9 cellular contexts compared by ENCODE assay signal in genomic region chr11:65851083-65851579, GRCh38. TPM values are rescaled to one million over a fixed set of nuclear protein-coding genes. Genes with fewer than 3 reads are reported as not detected.
DNase-seq lines count a peak whose midpoint lies in the region; ATAC-seq and TF ChIP-seq lines count a peak whose summit lies in the region.
"Had no signal": no experiment of that assay in that cellular context is flagged by ENCODE, and none has a peak within 500 bp of the region (broad histone marks: within the 10 kb centered on the region; RNA-seq: fewer than 3 reads in every experiment).

No MANE protein-coding gene starts in this region.

- peaks cover 3% of the 10 kb centered on the region for H3K4me1 ChIP-seq in OCI-LY7 (ENCODE audit: insufficient read depth, low read length, poor library complexity, severe bottlenecking)
- H3K4me1 ChIP-seq in endodermal cell (ENCODE audit: control insufficient read depth, insufficient read depth, low read length): no peaks in the 10 kb centered on the region
- H3K4me1 ChIP-seq in smooth muscle cell (ENCODE audit: low read depth): peaks cover 5% of the 10 kb centered on the region

- H3F3A ChIP-seq in smooth muscle cell (ENCODE audit: low read depth): peaks cover 29% of the 10 kb centered on the region

- intact Hi-C loops in OCI-LY7 (cut with micrococcal nuclease; ENCODE audit: unreplicated experiment): no loop called here

- 95 to 97% methylated on average over 10 to 14 of the region's 14 CpGs for WGBS in endodermal cell (ENCODE audit: insufficient coverage in 1 of 2, insufficient read length in 1 of 2), 2 experiments
- 93% methylated on average over 14 of the region's 14 CpGs for WGBS in smooth muscle cell (ENCODE audit: low lambda C conversion rate)

- H3K27ac ChIP-seq in OCI-LY7 (ENCODE audit: low read depth, low read length, poor library complexity, severe bottlenecking) (no peak overlapping the region), endodermal cell (ENCODE audit: low read depth, low read length) (no peak overlapping the region), smooth muscle cell (ENCODE audit: low read depth) (no peak overlapping the region)

- H3K27me3 ChIP-seq in endodermal cell (ENCODE audit: control insufficient read depth, insufficient read depth, low read length, poor library complexity, severe bottlenecking) (no peaks in the 10 kb centered on the region), smooth muscle cell (ENCODE audit: low read depth) (no peaks in the 10 kb centered on the region)

- H3K4me1 Mint-ChIP-seq in activated CD4-positive, alpha-beta T cell treated with anti-CD3 and anti-CD28 coated beads, Interleukin-2, amount 10 ng/mL, durations not matched to agents 7 days and 5 days: peaks cover 26% of the 10 kb centered on the region
- peaks cover 1% of the 10 kb centered on the region for H3K4me1 Mint-ChIP-seq in endodermal cell

- peaks cover 21% of the 10 kb centered on the region for H3K79me2 ChIP-seq in OCI-LY7 (ENCODE audit: insufficient read depth, low read depth, low read length)
- H3K79me2 ChIP-seq in smooth muscle cell (ENCODE audit: low read depth): peaks cover 34% of the 10 kb centered on the region

- H3K36me3 Mint-ChIP-seq in activated CD4-positive, alpha-beta T cell treated with anti-CD3 and anti-CD28 coated beads, Interleukin-2, amount 10 ng/mL, durations not matched to agents 7 days and 5 days (ENCODE audit: low read depth): peaks cover 51% of the 10 kb centered on the region
- peaks cover 48% of the 10 kb centered on the region for H3K36me3 Mint-ChIP-seq in endodermal cell (ENCODE audit: low read depth)

- DNase-seq in activated CD4-positive, alpha-beta T cell treated with anti-CD3 and anti-CD28 coated beads, Interleukin-2, amount 10 ng/mL, durations not matched to agents 7 days and 5 days: no peak
- DNase-seq in activated CD4-positive, alpha-beta T cell treated with anti-CD3 and anti-CD28 coated beads, Interleukin-2, amount 50 U/mL, for 4 hours: no peak
- no peak for DNase-seq in OCI-LY7 (ENCODE audit: low spot score)
- peak; percentile 94 for DNase-seq in endodermal cell
- DNase-seq in smooth muscle cell (lab: John Stamatoyannopoulos, UW; ENCODE audit: unreplicated experiment): no peak
- no peak for DNase-seq in GM03348 (ENCODE audit: low spot score)
- DNase-seq: NCI-H2081 treated with DMSO at 0.1 percent for 48 hours had no signal

- no peaks in the 10 kb centered on the region for H3K27me3 Mint-ChIP-seq in activated CD4-positive, alpha-beta T cell treated with anti-CD3 and anti-CD28 coated beads, Interleukin-2, amount 10 ng/mL, durations not matched to agents 7 days and 5 days
- peaks cover 12% of the 10 kb centered on the region for H3K27me3 Mint-ChIP-seq in endodermal cell (ENCODE audit: insufficient read depth)

- H3K4me2 ChIP-seq in OCI-LY7 (ENCODE audit: low read length): no peak overlapping the region
- no peak overlapping the region for H3K4me2 ChIP-seq in smooth muscle cell

- H3K36me3 ChIP-seq in OCI-LY7 (ENCODE audit: insufficient read depth, low read length) (peaks cover 55% of the 10 kb centered on the region), endodermal cell (ENCODE audit: control insufficient read depth, insufficient read depth, low read length) (peaks cover 52% of the 10 kb centered on the region), smooth muscle cell (ENCODE audit: low read depth) (peaks cover 10% of the 10 kb centered on the region)

- H3K9me3 ChIP-seq in OCI-LY7 (ENCODE audit: low read length): peaks cover 7% of the 10 kb centered on the region; the same call in 1 of the 2 replicates
- peaks cover 7% of the 10 kb centered on the region for H3K9me3 ChIP-seq in endodermal cell (ENCODE audit: control insufficient read depth, low read length)
- H3K9me3 ChIP-seq in smooth muscle cell (replicated peaks; ENCODE audit: low read depth): no peaks in the 10 kb centered on the region

- no peak overlapping the region for H3K4me3 Mint-ChIP-seq in activated CD4-positive, alpha-beta T cell treated with anti-CD3 and anti-CD28 coated beads, Interleukin-2, amount 10 ng/mL, durations not matched to agents 7 days and 5 days
- H3K4me3 Mint-ChIP-seq in endodermal cell: no peak overlapping the region

- POLR2A ChIA-PET in activated CD4-positive, alpha-beta T cell treated with anti-CD3 and anti-CD28 coated beads, Interleukin-2, amount 10 ng/mL, durations not matched to agents 7 days and 5 days (lab: Charles Lee): no interaction called here
- POLR2A ChIA-PET in OCI-LY7 (lab: Charles Lee): no interaction called here

- H4K20me1 ChIP-seq in OCI-LY7 (ENCODE audit: insufficient read depth, low read length) (peaks cover 9% of the 10 kb centered on the region), smooth muscle cell (ENCODE audit: low read depth) (peaks cover 56% of the 10 kb centered on the region)

- CTCF ChIA-PET in activated CD4-positive, alpha-beta T cell treated with anti-CD3 and anti-CD28 coated beads, Interleukin-2, amount 10 ng/mL, durations not matched to agents 7 days and 5 days (lab: Charles Lee): interaction anchor here (0.6 to 5.8 kb wide), 11 partner anchors 9 to 139 kb away, joined by 3 to 50 read pairs (median 7); partner anchors contain the start of genes CCDC85B, CFL1, FIBP and KAT5
- CTCF ChIA-PET in OCI-LY7 (lab: Charles Lee; ENCODE audit: unreplicated experiment): no interaction called here

- peak overlapping the region; percentile 55 for H3K27ac Mint-ChIP-seq in activated CD4-positive, alpha-beta T cell treated with anti-CD3 and anti-CD28 coated beads, Interleukin-2, amount 10 ng/mL, durations not matched to agents 7 days and 5 days
- H3K27ac Mint-ChIP-seq in endodermal cell: no peak overlapping the region

- no peak overlapping the region for H3K4me3 ChIP-seq in OCI-LY7 (ENCODE audit: low read depth, low read length, poor library complexity, severe bottlenecking)
- H3K4me3 ChIP-seq in endodermal cell (ENCODE audit: low read length): no peak overlapping the region
- H3K4me3 ChIP-seq in smooth muscle cell: no peak overlapping the region

- no TSS peak for BruUV-seq in OCI-LY7 (replicated peaks; lab: Mats Ljungman, UMichigan)

- H2AFZ ChIP-seq in OCI-LY7 (ENCODE audit: low read length): no peak overlapping the region
- H2AFZ ChIP-seq in smooth muscle cell (ENCODE audit: low read depth): no peak overlapping the region

- TF ChIP-seq CTCF in OCI-LY7 (conservative IDR thresholded peaks at IDR 0.05; ENCODE audit: low read length) (peak; percentile 78), endodermal cell (conservative IDR thresholded peaks at IDR 0.05) (peak; percentile 83), smooth muscle cell (IDR thresholded peaks at IDR 0.05; ENCODE audit: borderline replicate concordance, insufficient read depth, poor library complexity, severe bottlenecking) (peak; percentile 51)

- no peaks in the 10 kb centered on the region for H3K9me2 ChIP-seq in OCI-LY7 (ENCODE audit: insufficient read depth, low read length)

- no peaks in the 10 kb centered on the region for H3K9me3 Mint-ChIP-seq in activated CD4-positive, alpha-beta T cell treated with anti-CD3 and anti-CD28 coated beads, Interleukin-2, amount 10 ng/mL, durations not matched to agents 7 days and 5 days
- H3K9me3 Mint-ChIP-seq in endodermal cell: no peaks in the 10 kb centered on the region

- H3K9ac ChIP-seq in endodermal cell (ENCODE audit: extremely low read depth, low read length, poor library complexity, severe bottlenecking) (no peak overlapping the region), smooth muscle cell (ENCODE audit: low read depth) (no peak overlapping the region)

- no peak for ATAC-seq in GM18498 (IDR thresholded peaks at IDR 0.05; ENCODE audit: unreplicated experiment)
- ATAC-seq in GM21723 (IDR thresholded peaks at IDR 0.05; ENCODE audit: unreplicated experiment): no peak

RNA-seq across cellular contexts. Expression of gene CFL1, which starts 6.8 kb away (rescaled TPM):
- 1,000 to 10,000 TPM; 1,543 to 1,707 TPM for total RNA-seq in activated CD4-positive, alpha-beta T cell treated with anti-CD3 and anti-CD28 coated beads, Interleukin-2, amount 10 ng/mL, durations not matched to agents 7 days and 5 days
- total RNA-seq in OCI-LY7 (2014; rRNA removed; shearing (Covaris generic)): 1,019 and 1,146 TPM in 2 replicates
- total RNA-seq in OCI-LY7 (2022) (1,064 and 1,119 TPM in 2 replicates), endodermal cell (1,000 to 10,000 TPM; 1,218 to 1,284 TPM), smooth muscle cell (1,233 and 1,255 TPM in 2 replicates)
- 1,019 TPM for polyA plus RNA-seq in endodermal cell (2013, experiment 1 of 2)
- polyA plus RNA-seq in endodermal cell (2013, experiment 2 of 2): 1,005 TPM
- 3,052 and 3,080 TPM in 2 replicates for polyA plus RNA-seq in smooth muscle cell

RNA-seq across cellular contexts. Expression of gene MUS81, which starts 9.1 kb away (rescaled TPM):
- 100 to 1,000 TPM in 1 of 2 experiments, 10 to 100 TPM in 1; 96.6 to 108 TPM for total RNA-seq in activated CD4-positive, alpha-beta T cell treated with anti-CD3 and anti-CD28 coated beads, Interleukin-2, amount 10 ng/mL, durations not matched to agents 7 days and 5 days
- 110 and 130 TPM in 2 replicates for total RNA-seq in OCI-LY7 (2014; rRNA removed; shearing (Covaris generic))
- 94.2 and 102 TPM in 2 replicates for total RNA-seq in OCI-LY7 (2022)
- total RNA-seq in endodermal cell: 10 to 100 TPM; 51.0 to 64.5 TPM
- 64.5 TPM for polyA plus RNA-seq in endodermal cell (2013, experiment 1 of 2)
- 60.0 TPM for polyA plus RNA-seq in endodermal cell (2013, experiment 2 of 2)
- 21.7 and 35.1 TPM in 2 replicates for total RNA-seq in smooth muscle cell
- polyA plus RNA-seq in smooth muscle cell: 39.6 and 61.1 TPM in 2 replicates

RNA-seq across cellular contexts. Expression of gene SNX32, which starts 17.4 kb away (rescaled TPM):
- total RNA-seq in activated CD4-positive, alpha-beta T cell treated with anti-CD3 and anti-CD28 coated beads, Interleukin-2, amount 10 ng/mL, durations not matched to agents 7 days and 5 days: 1 to 10 TPM; 2.1 to 2.2 TPM
- not detected in 2 replicates for total RNA-seq in OCI-LY7 (2014; rRNA removed; shearing (Covaris generic))
- total RNA-seq in OCI-LY7 (2022) (not detected in 2 replicates), endodermal cell (1 to 10 TPM; 1.5 to 4.3 TPM), smooth muscle cell (0.63 and 1.2 TPM in 2 replicates)
- 3.7 TPM for polyA plus RNA-seq in endodermal cell (2013, experiment 1 of 2)
- polyA plus RNA-seq in endodermal cell (2013, experiment 2 of 2): 1.9 TPM
- 1.1 and 3.3 TPM in 2 replicates for polyA plus RNA-seq in smooth muscle cell

RNA-seq across cellular contexts. Expression of gene EFEMP2, which starts 21.5 kb away (rescaled TPM):
- total RNA-seq in activated CD4-positive, alpha-beta T cell treated with anti-CD3 and anti-CD28 coated beads, Interleukin-2, amount 10 ng/mL, durations not matched to agents 7 days and 5 days: 1 to 10 TPM; 9.0 to 9.7 TPM
- 6.1 and 7.2 TPM in 2 replicates for total RNA-seq in OCI-LY7 (2014; rRNA removed; shearing (Covaris generic))
- total RNA-seq in OCI-LY7 (2022): 7.6 and 8.9 TPM in 2 replicates
- total RNA-seq in endodermal cell: 10 to 100 TPM; 84.5 to 99.6 TPM
- polyA plus RNA-seq in endodermal cell (2013, experiment 1 of 2): 44.2 TPM
- polyA plus RNA-seq in endodermal cell (2013, experiment 2 of 2): 46.6 TPM
- total RNA-seq in smooth muscle cell: 99.7 and 103 TPM in 2 replicates
- polyA plus RNA-seq in smooth muscle cell: 328 and 362 TPM in 2 replicates

RNA-seq across cellular contexts. Expression of gene CTSW, which starts 28.5 kb away (rescaled TPM):
- total RNA-seq in activated CD4-positive, alpha-beta T cell treated with anti-CD3 and anti-CD28 coated beads, Interleukin-2, amount 10 ng/mL, durations not matched to agents 7 days and 5 days: 10 to 100 TPM; 22.9 to 23.6 TPM
- not detected in 2 replicates for total RNA-seq in OCI-LY7 (2014; rRNA removed; shearing (Covaris generic))
- total RNA-seq in OCI-LY7 (2022) (not detected in 2 replicates), endodermal cell (not detected), smooth muscle cell (not detected in 2 replicates)
- not detected for polyA plus RNA-seq in endodermal cell (2013, experiment 1 of 2)
- polyA plus RNA-seq in endodermal cell (2013, experiment 2 of 2): not detected
- 0.52 TPM in 1 of 2 replicates, not detected in the other for polyA plus RNA-seq in smooth muscle cell
